17 cellular contexts compared by ENCODE assay signal in genomic region chr19:6679139-6679538, GRCh38. TPM values are rescaled to one million over a fixed set of nuclear protein-coding genes. Genes with fewer than 3 reads are reported as not detected.
"Had no signal": no experiment of that assay in that cellular context is flagged by ENCODE, and none has a peak within 500 bp of the region (broad histone marks: within the 10 kb centered on the region; RNA-seq: fewer than 3 reads in every experiment).

No MANE protein-coding gene starts in this region.

- H3K27me3 ChIP-seq: brain microvascular endothelial cell, foreskin keratinocyte had no signal

- H3K4me3 Mint-ChIP-seq: mesothelial cell of epicardium had no signal

- DNase-seq: activated CD4-positive, alpha-beta T cell treated with anti-CD3 and anti-CD28 coated beads for 1 hour; central memory CD4-positive, alpha-beta T cell; dorsolateral prefrontal cortex; glutamatergic neuron; hippocampal formation; islet precursor cell; stomach; WERI-Rb-1 had no signal

- H3K4me1 ChIP-seq: foreskin keratinocyte had no signal

- H3K4me3 ChIP-seq: dorsolateral prefrontal cortex, stomach had no signal

- H3K36me3 ChIP-seq: brain microvascular endothelial cell, WERI-Rb-1 had no signal

- H3K27ac Mint-ChIP-seq: mesothelial cell of epicardium had no signal

- H3K27ac ChIP-seq: brain microvascular endothelial cell, dorsolateral prefrontal cortex, foreskin keratinocyte, stomach, WERI-Rb-1 had no signal

RNA-seq across cellular contexts. Expression of gene TNFSF14, which starts 9.2 kb away (rescaled TPM):
- total RNA-seq: epithelial cell of proximal tubule, fibroblast of lung, foreskin keratinocyte, lung microvascular endothelial cell, osteoblast, progenitor cell of endocrine pancreas, temporal lobe had no signal
